7 cellular contexts compared by ENCODE assay signal in genomic region chr9:36137392-36138004, GRCh38. TPM values are rescaled to one million over a fixed set of nuclear protein-coding genes. Genes with fewer than 3 reads are reported as not detected.
A peak's percentile ranks its signal among the peaks of the same experiment; 100 is the strongest.
DNase-seq lines count a peak whose midpoint lies in the region; ATAC-seq and TF ChIP-seq lines count a peak whose summit lies in the region.

No MANE protein-coding gene starts in this region.

- no peak overlapping the region for H3K27ac ChIP-seq in smooth muscle cell (ENCODE audit: low read depth)

- H3K9me3 ChIP-seq in iPS-18c (ENCODE audit: control insufficient read depth, insufficient read depth, low read length): no peaks in the 10 kb centered on the region
- H3K9me3 ChIP-seq in smooth muscle cell (replicated peaks; ENCODE audit: low read depth): no peaks in the 10 kb centered on the region

- peak overlapping the region; percentile 40 for H3K27ac Mint-ChIP-seq in activated T-helper 17 cell treated with anti-CD3 and anti-CD28 coated beads, Interleukin-2, amount 50 U/mL, for 72 hours

- 33% methylated on average over 12 of the region's 12 CpGs for WGBS in smooth muscle cell (ENCODE audit: low lambda C conversion rate)

- peak; percentile 12 for ATAC-seq in HG02938 (IDR thresholded peaks at IDR 0.05; ENCODE audit: unreplicated experiment)
- ATAC-seq in activated T-helper 17 cell treated with anti-CD3 and anti-CD28 coated beads, Interleukin-2, amount 50 U/mL, for 72 hours (replicated peaks): no peak
- ATAC-seq in GM19455 (IDR thresholded peaks at IDR 0.05; ENCODE audit: unreplicated experiment): no peak

- no peak for DNase-seq in smooth muscle cell (lab: John Stamatoyannopoulos, UW; ENCODE audit: unreplicated experiment)
- no peak for DNase-seq in ecto neural progenitor cell (ENCODE audit: low spot score)
- no peak for DNase-seq in NCI-H1092 treated with DMSO at 0.1 percent for 48 hours (lab: John Stamatoyannopoulos, UW)

- H3K27me3 ChIP-seq in smooth muscle cell (ENCODE audit: low read depth): no peaks in the 10 kb centered on the region

- TF ChIP-seq CTCF in smooth muscle cell (IDR thresholded peaks at IDR 0.05; ENCODE audit: borderline replicate concordance, insufficient read depth, poor library complexity, severe bottlenecking): no peak

- peaks cover 16% of the 10 kb centered on the region for H4K20me1 ChIP-seq in smooth muscle cell (ENCODE audit: low read depth)

- peaks cover 3% of the 10 kb centered on the region for H3F3A ChIP-seq in smooth muscle cell (ENCODE audit: low read depth)

- no peaks in the 10 kb centered on the region for H3K36me3 ChIP-seq in smooth muscle cell (ENCODE audit: low read depth)

- H3K4me1 Mint-ChIP-seq in activated T-helper 17 cell treated with anti-CD3 and anti-CD28 coated beads, Interleukin-2, amount 50 U/mL, for 72 hours: peaks cover 44% of the 10 kb centered on the region

- H3K4me2 ChIP-seq in smooth muscle cell: peak overlapping the region; percentile 99

- H3K27me3 Mint-ChIP-seq in activated T-helper 17 cell treated with anti-CD3 and anti-CD28 coated beads, Interleukin-2, amount 50 U/mL, for 72 hours: no peaks in the 10 kb centered on the region

- peaks cover 30% of the 10 kb centered on the region for H3K79me2 ChIP-seq in smooth muscle cell (ENCODE audit: low read depth)

- no peaks in the 10 kb centered on the region for H3K9me3 Mint-ChIP-seq in activated T-helper 17 cell treated with anti-CD3 and anti-CD28 coated beads, Interleukin-2, amount 50 U/mL, for 72 hours

- H3K36me3 Mint-ChIP-seq in activated T-helper 17 cell treated with anti-CD3 and anti-CD28 coated beads, Interleukin-2, amount 50 U/mL, for 72 hours (ENCODE audit: low read depth): no peaks in the 10 kb centered on the region

- no peak overlapping the region for H3K9ac ChIP-seq in smooth muscle cell (ENCODE audit: low read depth)

- peaks cover 14% of the 10 kb centered on the region for H3K4me1 ChIP-seq in smooth muscle cell (ENCODE audit: low read depth)

- H3K4me3 ChIP-seq in iPS-18c (ENCODE audit: insufficient read depth, low read depth, low read length) (peak overlapping the region; percentile 76), smooth muscle cell (peak overlapping the region; percentile 82)

- H3K4me3 Mint-ChIP-seq in activated T-helper 17 cell treated with anti-CD3 and anti-CD28 coated beads, Interleukin-2, amount 50 U/mL, for 72 hours: peak overlapping the region; percentile 86

- peak overlapping the region; percentile 84 for H2AFZ ChIP-seq in smooth muscle cell (ENCODE audit: low read depth)

RNA-seq across cellular contexts. Expression of gene GLIPR2, which starts 1.0 kb away (rescaled TPM):
- total RNA-seq in activated T-helper 17 cell treated with anti-CD3 and anti-CD28 coated beads, Interleukin-2, amount 50 U/mL, for 72 hours: 10 to 100 TPM; 10.2 to 10.7 TPM
- 30.7 and 35.8 TPM in 2 replicates for total RNA-seq in smooth muscle cell
- 91.1 and 121 TPM in 2 replicates for polyA plus RNA-seq in smooth muscle cell

RNA-seq across cellular contexts. Expression of gene CCIN, which starts 31.7 kb away (rescaled TPM):
- not detected for total RNA-seq in activated T-helper 17 cell treated with anti-CD3 and anti-CD28 coated beads, Interleukin-2, amount 50 U/mL, for 72 hours
- total RNA-seq in smooth muscle cell: 0.31 TPM in 1 of 2 replicates, not detected in the other
- 0.14 and 1.3 TPM in 2 replicates for polyA plus RNA-seq in smooth muscle cell

RNA-seq across cellular contexts. Expression of gene CLTA, which starts 53.2 kb away (rescaled TPM):
- total RNA-seq in activated T-helper 17 cell treated with anti-CD3 and anti-CD28 coated beads, Interleukin-2, amount 50 U/mL, for 72 hours: 100 to 1,000 TPM in 1 of 2 donors, 10 to 100 TPM in 1; 69.3 to 166 TPM
- total RNA-seq in smooth muscle cell: 226 and 246 TPM in 2 replicates
- 206 and 239 TPM in 2 replicates for polyA plus RNA-seq in smooth muscle cell
